Comparison of ENCODE assay signal across 24 cellular contexts in the genomic region with DNA sequence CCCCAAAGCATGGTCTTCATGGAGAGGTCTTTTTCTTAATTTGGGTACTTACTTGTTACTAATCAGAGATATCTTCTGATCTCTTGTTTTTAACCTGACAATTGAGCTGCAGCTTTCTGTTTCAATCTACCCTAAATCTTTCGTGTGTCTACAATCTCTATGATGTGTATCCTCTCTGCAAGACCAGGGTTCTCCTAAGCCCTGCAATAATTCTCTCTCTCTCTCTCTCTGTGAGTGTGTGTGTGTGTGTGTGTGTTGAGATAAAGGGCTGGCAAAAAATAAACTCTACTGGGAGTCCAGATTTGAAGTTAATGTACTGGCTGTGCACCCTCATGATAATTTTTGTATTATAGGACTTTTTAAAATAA.
"Had no signal": no experiment of that assay in that cellular context is flagged by ENCODE, and none has a peak within 500 bp of the region (broad histone marks: within the 10 kb centered on the region; RNA-seq: fewer than 3 reads in every experiment).

No MANE protein-coding gene starts in this region.

- DNase-seq: activated CD4-positive, alpha-beta memory T cell treated with anti-CD3 and anti-CD28 coated beads, Interleukin-2, amount 10 ng/mL, durations not matched to agents 7 days and 5 days; activated CD4-positive, alpha-beta T cell treated with anti-CD3 and anti-CD28 coated beads, Interleukin-2, amount 50 U/mL, for 1 hour; activated CD4-positive, CD25-positive, alpha-beta regulatory T cell; activated gamma-delta T cell; activated naive CD4-positive, alpha-beta T cell treated with anti-CD3 and anti-CD28 coated beads for 36 hours; activated T-cell treated with anti-CD3 and anti-CD28 coated beads for 4 hours; activated T-cell treated with anti-CD3 and anti-CD28 coated beads, Interleukin-2, amount 50 U/mL, for 48 hours; amygdala; MG63; NCI-H1105 treated with DMSO at 0.1 percent for 48 hours; NCI-H1436 treated with DMSO at 0.1 percent for 48 hours; NCI-H187; NCI-H2081; NCI-H446 treated with DMSO at 0.1 percent for 48 hours; NCI-H524 treated with DMSO at 0.1 percent for 48 hours; NCI-H748 treated with DMSO at 0.1 percent for 48 hours; Peyer's patch; Right ventricle myocardium superior; SJCRH30; SK-N-SH; T-helper 1 cell had no signal

- H3K9me3 ChIP-seq: MG63, Peyer's patch, SJCRH30, SK-N-SH had no signal

- ATAC-seq: activated T-helper 17 cell treated with anti-CD3 and anti-CD28 coated beads, Interleukin-2, amount 50 U/mL, for 72 hours had no signal

- H3K4me1 ChIP-seq: Peyer's patch, SJCRH30 had no signal

- H3K27me3 ChIP-seq: MG63, Peyer's patch, SJCRH30 had no signal

- H3K36me3 ChIP-seq: MG63, Peyer's patch, SJCRH30 had no signal

- H3K9ac ChIP-seq: SK-N-SH had no signal

- H3K27ac ChIP-seq: Peyer's patch, RWPE1, SJCRH30, VCaP had no signal

- H3K4me2 ChIP-seq: SK-N-SH had no signal

- H3K4me3 ChIP-seq: MG63, Peyer's patch, SJCRH30 had no signal
